19 cellular contexts compared by ENCODE assay signal in the genomic region with DNA sequence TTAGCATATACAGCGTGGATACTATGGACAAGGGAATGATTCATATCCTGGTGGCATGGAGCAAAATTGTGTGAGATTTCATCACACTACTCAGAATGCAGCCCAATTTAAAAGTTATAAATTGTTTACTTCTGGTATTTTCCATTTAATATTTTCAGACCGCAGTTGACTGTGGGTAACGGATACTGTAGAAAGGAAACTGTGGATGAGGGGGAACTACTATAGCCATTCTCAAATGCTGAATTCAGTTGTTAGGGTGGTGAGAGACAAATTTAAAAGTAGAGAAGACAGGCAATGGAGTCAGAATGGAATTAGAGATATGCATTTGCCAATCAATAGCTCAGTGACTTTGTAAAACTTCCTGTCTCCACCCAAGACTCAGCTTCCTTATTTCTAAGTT.
"Had no signal": no experiment of that assay in that cellular context is flagged by ENCODE, and none has a peak within 500 bp of the region (broad histone marks: within the 10 kb centered on the region; RNA-seq: fewer than 3 reads in every experiment).

No MANE protein-coding gene starts in this region.

- H3K27me3 ChIP-seq: neutrophil, right lobe of liver, suprapubic skin, vagina had no signal

- H2AFZ ChIP-seq: parathyroid adenoma had no signal

- H3K4me1 ChIP-seq: lower lobe of right lung, parathyroid adenoma, right lobe of liver, suprapubic skin, vagina had no signal

- FAIRE-seq: islet of Langerhans, small intestine had no signal

- DNase-seq: activated CD4-positive, alpha-beta T cell treated with anti-CD3 and anti-CD28 coated beads for 1 hour; activated gamma-delta T cell; activated T-cell treated with anti-CD3 and anti-CD28 coated beads, Interleukin-2, amount 50 U/mL, for 72 hours; effector memory CD8-positive, alpha-beta T cell; hippocampal formation; lower lobe of right lung; right lobe of liver; small intestine; stimulated activated CD4-positive, alpha-beta T cell treated with anti-CD3 and anti-CD28 coated beads, Interleukin-15, amount 100 ng/mL, for 24 hours; stimulated activated CD4-positive, alpha-beta T cell treated with anti-CD3 and anti-CD28 coated beads, Interleukin-4, amount 100 ng/mL, for 1 hour; stimulated activated naive CD8-positive, alpha-beta T cell treated with anti-CD3 and anti-CD28 coated beads, Interleukin-15, amount 100 ng/mL, for 72 hours; trophoblast cell; WERI-Rb-1 had no signal

- H3K9me3 ChIP-seq: lower lobe of right lung, neutrophil, right lobe of liver, suprapubic skin, vagina had no signal

- ATAC-seq: activated T-cell treated with anti-CD3 and anti-CD28 coated beads, Interleukin-2, amount 50 U/mL, for 72 hours; effector memory CD8-positive, alpha-beta T cell; lower lobe of right lung; natural killer cell treated with Interleukin-12 subunit alpha and Interleukin-12 subunit beta and Interleukin-15 and Interleukin-18, amount 100 ng/mL, for 72 hours; right lobe of liver; stimulated activated naive CD8-positive, alpha-beta T cell treated with anti-CD3 and anti-CD28 coated beads, Interleukin-15, amount 100 ng/mL, for 72 hours had no signal

- H3K9ac ChIP-seq: parathyroid adenoma had no signal

- H3K27ac ChIP-seq: lower lobe of right lung, neutrophil, parathyroid adenoma, right lobe of liver, suprapubic skin, vagina, WERI-Rb-1 had no signal

- H3K36me3 ChIP-seq: lower lobe of right lung, neutrophil, right lobe of liver, suprapubic skin, vagina had no signal

- H3K79me2 ChIP-seq: parathyroid adenoma had no signal

- H3K4me3 ChIP-seq: lower lobe of right lung, right lobe of liver, suprapubic skin, vagina had no signal
